19 cellular contexts compared by ENCODE assay signal in genomic region chr14:95196826-95197497, GRCh38.
"Had no signal": no experiment of that assay in that cellular context is flagged by ENCODE, and none has a peak within 500 bp of the region (broad histone marks: within the 10 kb centered on the region; RNA-seq: fewer than 3 reads in every experiment).

No MANE protein-coding gene starts in this region.

- H3K4me1 ChIP-seq: adrenal gland, prostate gland, testis had no signal

- DNase-seq: activated CD4-positive, alpha-beta memory T cell treated with anti-CD3 and anti-CD28 coated beads for 36 hours; activated naive CD4-positive, alpha-beta T cell treated with anti-CD3 and anti-CD28 coated beads, Interleukin-2, amount 50 U/mL, for 16 hours; adrenal gland; caudate nucleus; effector memory CD4-positive, alpha-beta T cell; left cardiac atrium; spleen; stimulated activated CD4-positive, alpha-beta T cell treated with anti-CD3 and anti-CD28 coated beads, Interleukin-2, amount 100 ng/mL, for 24 hours; stimulated activated naive CD4-positive, alpha-beta T cell treated with Interleukin-2 at 50 U/mL for 16 hours; testis had no signal

- H3K9me3 Mint-ChIP-seq: activated CD4-positive, alpha-beta memory T cell treated with anti-CD3 and anti-CD28 coated beads for 36 hours; immature natural killer cell; naive thymus-derived CD8-positive, alpha-beta T cell; T-helper 2 cell treated with Interferon-gamma antibody and Interleukin-4, amounts not matched to agents 5 μg/mL and 100 μg/mL, for 36 hours had no signal

- H3K4me3 ChIP-seq: adrenal gland, lung, mucosa of descending colon, prostate gland, spleen, testis had no signal

- H3K36me3 ChIP-seq: adrenal gland, prostate gland had no signal

- FAIRE-seq: urothelium cell line had no signal

- H3K4me3 Mint-ChIP-seq: activated CD4-positive, alpha-beta memory T cell treated with anti-CD3 and anti-CD28 coated beads for 36 hours; immature natural killer cell; naive thymus-derived CD8-positive, alpha-beta T cell; T-helper 2 cell treated with Interferon-gamma antibody and Interleukin-4, amounts not matched to agents 5 μg/mL and 100 μg/mL, for 36 hours had no signal

- H3K36me3 Mint-ChIP-seq: activated CD4-positive, alpha-beta memory T cell treated with anti-CD3 and anti-CD28 coated beads for 36 hours; immature natural killer cell had no signal

- H3K27me3 ChIP-seq: adrenal gland, spleen, testis had no signal

- H3K27ac ChIP-seq: adrenal gland, epithelial cell of prostate, prostate gland, spleen, testis had no signal

- ATAC-seq: sciatic nerve had no signal

- H3K27me3 Mint-ChIP-seq: activated CD4-positive, alpha-beta memory T cell treated with anti-CD3 and anti-CD28 coated beads for 36 hours had no signal

- H3K9me3 ChIP-seq: adrenal gland, mucosa of descending colon, prostate gland, spleen, testis had no signal

- H3K27ac Mint-ChIP-seq: activated CD4-positive, alpha-beta memory T cell treated with anti-CD3 and anti-CD28 coated beads for 36 hours; T-helper 2 cell treated with Interferon-gamma antibody and Interleukin-4, amounts not matched to agents 5 μg/mL and 100 μg/mL, for 36 hours had no signal
